37 cellular contexts compared by ENCODE assay signal in genomic region chr16:23726710-23727109, GRCh38. TPM values are rescaled to one million over a fixed set of nuclear protein-coding genes. Genes with fewer than 3 reads are reported as not detected.
"Had no signal": no experiment of that assay in that cellular context is flagged by ENCODE, and none has a peak within 500 bp of the region (broad histone marks: within the 10 kb centered on the region; RNA-seq: fewer than 3 reads in every experiment).

No MANE protein-coding gene starts in this region.

- H3K9me3 ChIP-seq: adrenal gland, body of pancreas had no signal

- H3K4me1 ChIP-seq: adrenal gland, body of pancreas, breast epithelium had no signal

- DNase-seq: activated B cell treated with CpG ODN at 0.5 μM for 24 hours; activated CD4-positive, alpha-beta memory T cell treated with anti-CD3 and anti-CD28 coated beads for 36 hours; activated CD4-positive, alpha-beta T cell treated with anti-CD3 and anti-CD28 coated beads for 4 hours; activated CD4-positive, alpha-beta T cell treated with anti-CD3 and anti-CD28 coated beads, Interleukin-2, amount 10 ng/mL, durations not matched to agents 24 days and 14 days; activated CD4-positive, alpha-beta T cell treated with anti-CD3 and anti-CD28 coated beads, Interleukin-2, amount 50 U/mL, for 1 hour; activated CD4-positive, alpha-beta T cell treated with anti-CD3 and anti-CD28 coated beads, Interleukin-2, amount 50 U/mL, for 4 hours; activated CD4-positive, CD25-positive, alpha-beta regulatory T cell treated with anti-CD3 and anti-CD28 coated beads, Interleukin-2, amount 50 U/mL, for 72 hours; activated CD8-positive, alpha-beta memory T cell treated with anti-CD3 and anti-CD28 coated beads, Interleukin-2, amount 50 U/mL, for 4 hours; activated CD8-positive, alpha-beta T cell treated with anti-CD3 and anti-CD28 coated beads for 36 hours; activated effector memory CD4-positive, alpha-beta T cell treated with anti-CD3 and anti-CD28 coated beads, Interleukin-2, amount 50 U/mL, for 16 hours; activated gamma-delta T cell treated with Interleukin-2 at 50 U/mL for 16 hours; activated naive CD4-positive, alpha-beta T cell; activated naive CD4-positive, alpha-beta T cell treated with anti-CD3 and anti-CD28 coated beads for 36 hours; activated naive CD4-positive, alpha-beta T cell treated with anti-CD3 and anti-CD28 coated beads, Interleukin-2, amount 50 U/mL, for 16 hours; activated naive CD8-positive, alpha-beta T cell treated with anti-CD3 and anti-CD28 coated beads for 36 hours; activated T-cell treated with anti-CD3 and anti-CD28 coated beads for 4 hours; activated T-cell treated with anti-CD3 and anti-CD28 coated beads, Interleukin-2, amount 50 U/mL, for 1 hour; activated T-cell treated with anti-CD3 and anti-CD28 coated beads, Interleukin-2, amount 50 U/mL, for 4 hours; activated T-cell treated with anti-CD3 and anti-CD28 coated beads, Interleukin-2, amount 50 U/mL, for 72 hours; adrenal gland; amniotic stem cell; aorta; body of pancreas; brain microvascular endothelial cell; central memory CD4-positive, alpha-beta T cell; T-helper 1 cell; T-helper 2 cell; T-helper 9 cell had no signal

- H3K4me3 ChIP-seq: adrenal gland, body of pancreas, breast epithelium had no signal

- H3K27ac ChIP-seq: body of pancreas, brain microvascular endothelial cell, breast epithelium, VCaP had no signal

- H3K27me3 ChIP-seq: adrenal gland, body of pancreas, brain microvascular endothelial cell, breast epithelium had no signal

- H3K36me3 ChIP-seq: adrenal gland, brain microvascular endothelial cell, breast epithelium had no signal

- FAIRE-seq: astrocyte, TTC549 had no signal

- ATAC-seq: activated CD8-positive, alpha-beta T cell treated with anti-CD3 and anti-CD28 coated beads for 36 hours; activated naive CD4-positive, alpha-beta T cell treated with anti-CD3 and anti-CD28 coated beads, Interleukin-2, amount 50 U/mL, for 72 hours; activated T-cell treated with anti-CD3 and anti-CD28 coated beads, Interleukin-2, amount 50 U/mL, for 4 hours; activated T-cell treated with anti-CD3 and anti-CD28 coated beads, Interleukin-2, amount 50 U/mL, for 72 hours; activated T-helper 17 cell treated with anti-CD3 and anti-CD28 coated beads, Interleukin-2, amount 50 U/mL, for 72 hours; body of pancreas had no signal

RNA-seq across cellular contexts. Expression of gene ERN2, which starts 13.7 kb away (rescaled TPM):
- total RNA-seq: activated B cell treated with CpG ODN at 0.5 μM for 24 hours; activated CD4-positive, alpha-beta memory T cell treated with anti-CD3 and anti-CD28 coated beads for 36 hours; activated CD4-positive, alpha-beta T cell treated with anti-CD3 and anti-CD28 coated beads, Interleukin-2, amount 10 ng/mL, durations not matched to agents 24 days and 14 days; activated CD8-positive, alpha-beta memory T cell treated with anti-CD3 and anti-CD28 coated beads for 36 hours; activated CD8-positive, alpha-beta T cell treated with anti-CD3 and anti-CD28 coated beads for 36 hours; activated naive CD4-positive, alpha-beta T cell treated with anti-CD3 and anti-CD28 coated beads for 36 hours; activated naive CD4-positive, alpha-beta T cell treated with anti-CD3 and anti-CD28 coated beads, Interleukin-2, amount 50 U/mL, for 72 hours; activated naive CD8-positive, alpha-beta T cell treated with anti-CD3 and anti-CD28 coated beads for 36 hours; activated T-helper 1 cell treated with anti-CD3 and anti-CD28 coated beads, Interleukin-12 subunit alpha, Interleukin-12 subunit beta, Interleukin-2, Interleukin-4 antibody, amounts not matched to agents 30 ng/mL and 10 ng/mL and 1 ng/mL, durations not matched to agents 14 hours and 24 hours and 36 hours; activated T-helper 17 cell treated with anti-CD3 and anti-CD28 coated beads, Interleukin-2, amount 50 U/mL, for 72 hours; aorta; astrocyte; cardiac septum had no signal

RNA-seq across cellular contexts. Expression of gene CHP2, which starts 28.1 kb away (rescaled TPM):
- total RNA-seq: activated B cell treated with CpG ODN at 0.5 μM for 24 hours; activated CD4-positive, alpha-beta memory T cell treated with anti-CD3 and anti-CD28 coated beads for 36 hours; activated CD4-positive, alpha-beta T cell treated with anti-CD3 and anti-CD28 coated beads, Interleukin-2, amount 10 ng/mL, durations not matched to agents 24 days and 14 days; activated CD8-positive, alpha-beta memory T cell treated with anti-CD3 and anti-CD28 coated beads for 36 hours; activated CD8-positive, alpha-beta T cell treated with anti-CD3 and anti-CD28 coated beads for 36 hours; activated naive CD4-positive, alpha-beta T cell treated with anti-CD3 and anti-CD28 coated beads for 36 hours; activated naive CD4-positive, alpha-beta T cell treated with anti-CD3 and anti-CD28 coated beads, Interleukin-2, amount 50 U/mL, for 72 hours; activated naive CD8-positive, alpha-beta T cell treated with anti-CD3 and anti-CD28 coated beads for 36 hours; activated T-cell treated with anti-CD3 and anti-CD28 coated beads, Interleukin-2, amount 50 U/mL, for 4 hours; activated T-cell treated with anti-CD3 and anti-CD28 coated beads, Interleukin-2, amount 50 U/mL, for 72 hours; activated T-helper 1 cell treated with anti-CD3 and anti-CD28 coated beads, Interleukin-12 subunit alpha, Interleukin-12 subunit beta, Interleukin-2, Interleukin-4 antibody, amounts not matched to agents 30 ng/mL and 10 ng/mL and 1 ng/mL, durations not matched to agents 14 hours and 24 hours and 36 hours; activated T-helper 17 cell treated with anti-CD3 and anti-CD28 coated beads, Interleukin-2, amount 50 U/mL, for 72 hours; astrocyte; body of pancreas; cardiac septum had no signal
